In the genomic region with DNA sequence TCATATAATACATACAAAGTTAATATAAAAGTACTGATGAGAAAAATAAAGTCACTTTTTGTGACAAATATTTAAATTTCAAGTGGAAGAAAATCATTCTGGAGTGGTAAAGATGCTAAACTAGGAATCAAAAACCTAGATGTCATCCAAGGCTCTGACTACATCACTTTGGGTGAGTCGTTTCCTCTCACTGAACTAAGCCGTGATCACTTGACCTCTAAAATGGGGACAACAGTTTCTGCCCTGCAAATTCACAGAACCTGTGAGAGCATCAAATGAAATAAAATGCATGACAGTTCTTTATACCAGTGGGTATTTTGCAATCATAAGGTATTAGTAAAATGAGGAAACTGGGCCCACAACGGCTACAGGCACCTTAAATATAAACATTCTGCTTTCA, we compare ENCODE assay signal across 26 cellular contexts.
DNase-seq lines count a peak whose midpoint lies in the region; ATAC-seq and TF ChIP-seq lines count a peak whose summit lies in the region.
"Had no signal": no experiment of that assay in that cellular context is flagged by ENCODE, and none has a peak within 500 bp of the region (broad histone marks: within the 10 kb centered on the region; RNA-seq: fewer than 3 reads in every experiment).

No MANE protein-coding gene starts in this region.

- H3K4me1 Mint-ChIP-seq in MCF 10A (ENCODE audit: insufficient read depth, unreplicated experiment): no peaks in the 10 kb centered on the region
- peaks cover 32% of the 10 kb centered on the region for H3K4me1 Mint-ChIP-seq in stimulated activated naive CD8-positive, alpha-beta T cell treated with anti-CD3 and anti-CD28 coated beads, Interleukin-15, amount 100 ng/mL, for 72 hours
- H3K4me1 Mint-ChIP-seq: CD14-positive monocyte had no signal

- POLR2A ChIA-PET in MCF 10A (lab: Yijun Ruan, JAX): no interaction called here

- no peaks in the 10 kb centered on the region for H3K27me3 Mint-ChIP-seq in MCF 10A (ENCODE audit: insufficient read depth, unreplicated experiment)
- peaks cover 7% of the 10 kb centered on the region for H3K27me3 Mint-ChIP-seq in stimulated activated naive CD8-positive, alpha-beta T cell treated with anti-CD3 and anti-CD28 coated beads, Interleukin-15, amount 100 ng/mL, for 72 hours

- H3K27me3 ChIP-seq in breast epithelium: no peaks in the 10 kb centered on the region
- H3K27me3 ChIP-seq: gastroesophageal sphincter, pancreas, SJCRH30, spleen, thyroid gland had no signal

- H3K36me3 ChIP-seq in breast epithelium: no peaks in the 10 kb centered on the region
- H3K36me3 ChIP-seq: gastroesophageal sphincter, pancreas, SJCRH30, spleen, thyroid gland had no signal

- H3K9me3 ChIP-seq in breast epithelium: no peaks in the 10 kb centered on the region
- H3K9me3 ChIP-seq: gastroesophageal sphincter, pancreas, SJCRH30, spleen, thyroid gland had no signal

- peak; percentile 72 for ATAC-seq in stimulated activated naive CD8-positive, alpha-beta T cell treated with anti-CD3 and anti-CD28 coated beads, Interleukin-15, amount 100 ng/mL, for 72 hours
- no peak for ATAC-seq in GM18858 (IDR thresholded peaks at IDR 0.05; ENCODE audit: unreplicated experiment)
- ATAC-seq: activated T-cell treated with anti-CD3 and anti-CD28 coated beads, Interleukin-2, amount 50 U/mL, for 4 hours; gastroesophageal sphincter; left ventricle myocardium superior; natural killer cell treated with Interleukin-12 subunit alpha and Interleukin-12 subunit beta and Interleukin-15 and Interleukin-18, amount 100 ng/mL, for 72 hours; Panc1; pancreas had no signal

- H3K9me3 Mint-ChIP-seq in MCF 10A (ENCODE audit: unreplicated experiment): no peaks in the 10 kb centered on the region
- H3K9me3 Mint-ChIP-seq in stimulated activated naive CD8-positive, alpha-beta T cell treated with anti-CD3 and anti-CD28 coated beads, Interleukin-15, amount 100 ng/mL, for 72 hours: no peaks in the 10 kb centered on the region
- H3K9me3 Mint-ChIP-seq: activated naive CD4-positive, alpha-beta T cell treated with anti-CD3 and anti-CD28 coated beads for 36 hours; activated T-cell treated with anti-CD3 and anti-CD28 coated beads, Interleukin-2, amount 50 U/mL, for 4 hours; natural killer cell treated with Interleukin-12 subunit alpha and Interleukin-12 subunit beta and Interleukin-15 and Interleukin-18, amount 100 ng/mL, for 72 hours had no signal

- no peaks in the 10 kb centered on the region for H3K36me3 Mint-ChIP-seq in MCF 10A (ENCODE audit: insufficient read depth, unreplicated experiment)
- H3K36me3 Mint-ChIP-seq: CD14-positive monocyte; natural killer cell treated with Interleukin-12 subunit alpha and Interleukin-12 subunit beta and Interleukin-15 and Interleukin-18, amount 100 ng/mL, for 72 hours had no signal

- no TSS peak for BruUV-seq in MCF 10A (replicated peaks; lab: Mats Ljungman, UMichigan)

- DNase-seq in MCF 10A (ENCODE audit: unreplicated experiment) (peak; percentile 18), breast epithelium (ENCODE audit: low spot score in 2 of 2) (no peak), RKO (ENCODE audit: low spot score) (peak; percentile 80), fibroblast of mammary gland (ENCODE audit: low read depth) (peak; percentile 73), KG1 (lab: John Stamatoyannopoulos, UW) (no peak), cerebellar nuclear complex (lab: John Stamatoyannopoulos, UW) (no peak)
- DNase-seq in stimulated activated naive CD8-positive, alpha-beta T cell treated with anti-CD3 and anti-CD28 coated beads, Interleukin-15, amount 100 ng/mL, for 72 hours: no peak
- DNase-seq: activated CD4-positive, alpha-beta T cell treated with anti-CD3 and anti-CD28 coated beads for 1 hour; activated naive CD4-positive, alpha-beta T cell treated with anti-CD3 and anti-CD28 coated beads for 36 hours; activated T-cell treated with anti-CD3 and anti-CD28 coated beads, Interleukin-2, amount 50 U/mL, for 4 hours; hypothalamus; left ventricle myocardium superior; NCI-H1436; NCI-H510A treated with DMSO at 0.1 percent for 48 hours; pancreas; SJCRH30; spleen; stimulated activated CD4-positive, alpha-beta T cell treated with anti-CD3 and anti-CD28 coated beads, Interleukin-4, amount 100 ng/mL, for 4 hours; stimulated activated naive CD4-positive, alpha-beta T cell treated with Interleukin-2 at 50 U/mL for 16 hours; T-helper 1 cell; thyroid gland had no signal

- no peak for TF ChIP-seq POLR2A in breast epithelium (IDR thresholded peaks at IDR 0.05)

- no peak overlapping the region for H3K4me3 Mint-ChIP-seq in MCF 10A (ENCODE audit: unreplicated experiment)
- H3K4me3 Mint-ChIP-seq in stimulated activated naive CD8-positive, alpha-beta T cell treated with anti-CD3 and anti-CD28 coated beads, Interleukin-15, amount 100 ng/mL, for 72 hours: no peak overlapping the region
- H3K4me3 Mint-ChIP-seq: activated naive CD4-positive, alpha-beta T cell treated with anti-CD3 and anti-CD28 coated beads for 36 hours; activated T-cell treated with anti-CD3 and anti-CD28 coated beads, Interleukin-2, amount 50 U/mL, for 4 hours; CD14-positive monocyte; natural killer cell treated with Interleukin-12 subunit alpha and Interleukin-12 subunit beta and Interleukin-15 and Interleukin-18, amount 100 ng/mL, for 72 hours had no signal

- H3K4me1 ChIP-seq in breast epithelium: no peaks in the 10 kb centered on the region
- H3K4me1 ChIP-seq: gastroesophageal sphincter, SJCRH30, spleen, thyroid gland had no signal

- no peak overlapping the region for H3K27ac ChIP-seq in breast epithelium
- H3K27ac ChIP-seq: gastroesophageal sphincter, pancreas, SJCRH30, spleen, thyroid gland had no signal

- no peak overlapping the region for H3K27ac Mint-ChIP-seq in MCF 10A (ENCODE audit: low read depth, unreplicated experiment)
- no peak overlapping the region for H3K27ac Mint-ChIP-seq in stimulated activated naive CD8-positive, alpha-beta T cell treated with anti-CD3 and anti-CD28 coated beads, Interleukin-15, amount 100 ng/mL, for 72 hours
- H3K27ac Mint-ChIP-seq: activated naive CD4-positive, alpha-beta T cell treated with anti-CD3 and anti-CD28 coated beads for 36 hours; CD14-positive monocyte; natural killer cell treated with Interleukin-12 subunit alpha and Interleukin-12 subunit beta and Interleukin-15 and Interleukin-18, amount 100 ng/mL, for 72 hours had no signal

- intact Hi-C loops in MCF 10A (cut with micrococcal nuclease): no loop called here
- intact Hi-C loops in breast epithelium (cut with DNase I; ENCODE audit: low total_unique reads): no loop called here

- no peak for TF ChIP-seq CTCF in MCF 10A (IDR thresholded peaks at IDR 0.05; ENCODE audit: unreplicated experiment)
- TF ChIP-seq CTCF in breast epithelium (IDR thresholded peaks at IDR 0.05): no peak
- TF ChIP-seq CTCF in fibroblast of mammary gland (conservative IDR thresholded peaks at IDR 0.05; ENCODE audit: control insufficient read depth, insufficient read depth, low read depth, low read length): no peak

- H3K4me3 ChIP-seq in breast epithelium (no peak overlapping the region), fibroblast of mammary gland (ENCODE audit: control insufficient read depth, low read depth, low read length) (no peak overlapping the region)
- H3K4me3 ChIP-seq: gastroesophageal sphincter, pancreas, SJCRH30, spleen, thyroid gland had no signal

- CTCF ChIA-PET in MCF 10A (lab: Yijun Ruan, JAX): no interaction called here

Comparison
In these comparisons a context has a peak if more than half of its experiments do, and no peak if none do; other contexts are left out.
1. DNase-seq: peak in MCF 10A (single experiment), RKO (single experiment) and fibroblast of mammary gland (single experiment); none in breast epithelium (0 of 2), stimulated activated naive CD8-positive, alpha-beta T cell treated with anti-CD3 and anti-CD28 coated beads, Interleukin-15, amount 100 ng/mL, for 72 hours (0 of 2), KG1 (single experiment) and cerebellar nuclear complex (0 of 2).